1 cellular context compared by ENCODE assay signal in genomic region chr14:49767473-49768300, GRCh38.
TF ChIP-seq lines count a peak whose summit lies in the region.

KLHDC2 (plus strand) TSS chr14:49768153; CDS start chr14:49768469, 316 bp downstream.

TF ChIP-seq in GM12878, 131 proteins besides CTCF, POLR2A, EP300 and RAD21 (continued from another document and continues in another):
- TF ChIP-seq ATF3 (IDR thresholded peaks at IDR 0.05; ENCODE audit: borderline replicate concordance, extremely low read depth, low read depth, low read length) = no peak
- TF ChIP-seq ZNF622 (IDR thresholded peaks at IDR 0.05) = no peak
- no peak for TF ChIP-seq PRDM15 (CRISPR knock-in tag; IDR thresholded peaks at IDR 0.05)
- TF ChIP-seq ZNF274 (IDR thresholded peaks at IDR 0.05; ENCODE audit: insufficient read depth, insufficient read length) = no peak
- TF ChIP-seq YY1 (IDR thresholded peaks at IDR 0.05; ENCODE audit: low read depth, low read length) = peak; percentile 31
- TF ChIP-seq BHLHE40 (IDR thresholded peaks at IDR 0.05; ENCODE audit: borderline replicate concordance in 1 of 2, low read depth in 2 of 2, low read length in 1 of 2) = peak; percentile 60 to 82
- TF ChIP-seq E2F4 (IDR thresholded peaks at IDR 0.05; ENCODE audit: low read depth, low read length) = 0 out of 2 replicates have a peak, but pooled peaks have one; percentile 18
- TF ChIP-seq RELB (IDR thresholded peaks at IDR 0.05; ENCODE audit: low read depth) = peak; percentile 63; the same call in 1 of the 2 replicates
- TF ChIP-seq HSF1 (IDR thresholded peaks at IDR 0.05; ENCODE audit: low read depth, low read length) = no peak
- no peak for TF ChIP-seq ATF2 (IDR thresholded peaks at IDR 0.05; ENCODE audit: low read length)
- TF ChIP-seq IRF5 (IDR thresholded peaks at IDR 0.05; ENCODE audit: borderline replicate concordance) = no peak
- TF ChIP-seq NKRF (conservative IDR thresholded peaks at IDR 0.05) = peak; percentile 92
- peak; percentile 28; the same call in 1 of the 2 replicates for TF ChIP-seq ZBTB11 (CRISPR knock-in tag; IDR thresholded peaks at IDR 0.05)
- peak; percentile 77 for TF ChIP-seq RELA (IDR thresholded peaks at IDR 0.05; ENCODE audit: borderline replicate concordance, partially characterized antibody)
- TF ChIP-seq IKZF1 (conservative IDR thresholded peaks at IDR 0.05) = peak; percentile 91
- TF ChIP-seq SMC3 (IDR thresholded peaks at IDR 0.05; ENCODE audit: borderline replicate concordance, low read length) = no peak
- TF ChIP-seq SMARCA5 (IDR thresholded peaks at IDR 0.05) = no peak; the same call in 1 of the 2 replicates
- peak; percentile 81 for TF ChIP-seq ZNF24 (IDR thresholded peaks at IDR 0.05)
- peak; percentile 63 for TF ChIP-seq NR2C1 (IDR thresholded peaks at IDR 0.05)
- TF ChIP-seq SUPT20H (IDR thresholded peaks at IDR 0.05; ENCODE audit: borderline replicate concordance, control insufficient read depth, low read depth, low read length) = no peak
- no peak for TF ChIP-seq YBX1 (IDR thresholded peaks at IDR 0.05)
- TF ChIP-seq ZNF592 (IDR thresholded peaks at IDR 0.05) = peak; percentile 86; the same call in 1 of the 2 replicates
- TF ChIP-seq TCF3 (IDR thresholded peaks at IDR 0.05; ENCODE audit: borderline replicate concordance, insufficient read depth, low read depth, low read length) = 0 out of 2 replicates have a peak, but pooled peaks have one; percentile 44
- peak; percentile 37; the same call in 1 of the 2 replicates for TF ChIP-seq BCLAF1 (IDR thresholded peaks at IDR 0.05)
- TF ChIP-seq POU2F2 (IDR thresholded peaks at IDR 0.05; ENCODE audit: borderline replicate concordance, low read depth, low read length) = peak; percentile 18; the same call in 1 of the 3 replicates
- TF ChIP-seq CBX5 (IDR thresholded peaks at IDR 0.05; ENCODE audit: low read depth) = no peak
- TF ChIP-seq RBBP5 (conservative IDR thresholded peaks at IDR 0.05) = no peak
